20 cellular contexts compared by ENCODE assay signal in the genomic region with DNA sequence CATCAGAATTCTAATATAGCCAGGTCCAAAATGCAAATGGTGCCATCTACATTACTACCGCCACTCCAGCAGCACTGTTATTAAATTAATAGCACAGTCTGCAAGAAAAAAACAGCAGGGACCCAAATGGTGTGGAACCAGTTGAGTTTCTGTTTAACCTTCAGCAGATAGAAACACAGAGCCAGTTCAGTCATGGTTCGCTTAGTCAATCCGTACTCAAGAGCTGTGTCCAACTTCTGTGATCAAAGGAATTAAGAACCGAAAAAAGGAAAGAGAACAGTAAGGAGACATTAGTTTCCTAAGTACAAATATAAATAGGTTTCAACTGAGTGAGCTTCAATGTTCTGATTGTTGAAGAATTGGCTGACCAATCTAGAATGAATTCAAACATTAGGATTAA.
A peak's percentile ranks its signal among the peaks of the same experiment; 100 is the strongest.
DNase-seq lines count a peak whose midpoint lies in the region; ATAC-seq, FAIRE-seq and TF ChIP-seq lines count a peak whose summit lies in the region.
"Had no signal": no experiment of that assay in that cellular context is flagged by ENCODE, and none has a peak within 500 bp of the region (broad histone marks: within the 10 kb centered on the region; RNA-seq: fewer than 3 reads in every experiment).

No MANE protein-coding gene starts in this region.

- peak overlapping the region; percentile 84 for H2AFZ ChIP-seq in K562 (ENCODE audit: low read depth, low read length)
- no peak overlapping the region for H2AFZ ChIP-seq in trophoblast cell (ENCODE audit: insufficient read depth, low read length, poor library complexity)

- no peak overlapping the region; the same call in 1 of the 2 replicates for H3K4me2 ChIP-seq in K562 (ENCODE audit: insufficient read depth, low read length)
- no peak overlapping the region for H3K4me2 ChIP-seq in trophoblast cell (ENCODE audit: low read length)

- H3K9me1 ChIP-seq in K562 (ENCODE audit: control insufficient read depth, insufficient read depth, low read length), result no peaks in the 10 kb centered on the region

- no peaks in the 10 kb centered on the region for H3K27me3 Mint-ChIP-seq in activated CD4-positive, alpha-beta T cell treated with anti-CD3 and anti-CD28 coated beads, Interleukin-2, amount 10 ng/mL, durations not matched to agents 24 days and 14 days
- H3K27me3 Mint-ChIP-seq: activated naive CD8-positive, alpha-beta T cell treated with anti-CD3 and anti-CD28 coated beads, Interleukin-2, amount 10 ng/mL, durations not matched to agents 7 days and 5 days; naive thymus-derived CD8-positive, alpha-beta T cell; stimulated activated memory B cell treated with anti-CD40 and anti-IgM and Interleukin-4, amounts not matched to agents 10 μg/mL and 1 μg/mL and 100 μg/mL, for 72 hours had no signal

- peak; percentile 5 for DNase-seq in ACHN
- DNase-seq in DMS79 (lab: John Stamatoyannopoulos, UW), result peak; percentile 91
- no peak for DNase-seq in K562 (ENCODE audit: extremely low read depth in 1 of 4, low spot score in 3 of 4)
- DNase-seq in trophoblast cell, result no peak
- no peak for DNase-seq in activated CD4-positive, alpha-beta T cell treated with anti-CD3 and anti-CD28 coated beads, Interleukin-2, amount 10 ng/mL, durations not matched to agents 24 days and 14 days
- no peak for DNase-seq in 8988T
- DNase-seq: activated CD4-positive, alpha-beta T cell treated with anti-CD3 and anti-CD28 coated beads, Interleukin-2, amount 50 U/mL, for 4 hours; activated CD8-positive, alpha-beta memory T cell treated with anti-CD3 and anti-CD28 coated beads, Interleukin-2, amount 50 U/mL, for 48 hours; activated naive CD8-positive, alpha-beta T cell treated with anti-CD3 and anti-CD28 coated beads, Interleukin-2, amount 10 ng/mL, durations not matched to agents 7 days and 5 days; endodermal cell; GM23248; left lung; naive thymus-derived CD8-positive, alpha-beta T cell; NCI-H1092 treated with DMSO at 0.1 percent for 48 hours; NCI-H2081; NK-92 treated with Interleukin-12 subunit alpha and Interleukin-12 subunit beta, amount 100 ng/mL, for 24 hours; posterior cingulate gyrus had no signal

- no peak overlapping the region for H3K14ac ChIP-seq in trophoblast cell (ENCODE audit: low read length)

- H3K9me3 ChIP-seq in K562 (replicated peaks; ENCODE audit: control insufficient read depth, insufficient read depth, low read depth, low read length), result peaks cover 1% of the 10 kb centered on the region; the same call in 1 of the 2 replicates
- no peaks in the 10 kb centered on the region for H3K9me3 ChIP-seq in trophoblast cell (ENCODE audit: insufficient read depth, low read depth, low read length)
- H3K9me3 ChIP-seq: left lung had no signal

- no peaks in the 10 kb centered on the region for H3K36me3 ChIP-seq in K562 (ENCODE audit: control insufficient read depth, insufficient read depth, low read length)
- H3K36me3 ChIP-seq in trophoblast cell (ENCODE audit: control insufficient read depth in 1 of 2, insufficient read depth in 2 of 2, low read length in 2 of 2), result no peaks in the 10 kb centered on the region
- H3K36me3 ChIP-seq: left lung had no signal

- H3K79me1 ChIP-seq in trophoblast cell (ENCODE audit: low read length), result peaks cover 4% of the 10 kb centered on the region

- BruUV-seq in K562 (replicated peaks; lab: Mats Ljungman, UMichigan), result no TSS peak

- peak overlapping the region; percentile 8 for H4K91ac ChIP-seq in trophoblast cell (ENCODE audit: low read depth, low read length)

- H3K4ac ChIP-seq in trophoblast cell (ENCODE audit: low read depth, low read length), result no peak overlapping the region

- H3K36me3 Mint-ChIP-seq in activated CD4-positive, alpha-beta T cell treated with anti-CD3 and anti-CD28 coated beads, Interleukin-2, amount 10 ng/mL, durations not matched to agents 24 days and 14 days (ENCODE audit: low read depth), result no peaks in the 10 kb centered on the region
- H3K36me3 Mint-ChIP-seq: activated naive CD8-positive, alpha-beta T cell treated with anti-CD3 and anti-CD28 coated beads, Interleukin-2, amount 10 ng/mL, durations not matched to agents 7 days and 5 days; naive thymus-derived CD8-positive, alpha-beta T cell; stimulated activated memory B cell treated with anti-CD40 and anti-IgM and Interleukin-4, amounts not matched to agents 10 μg/mL and 1 μg/mL and 100 μg/mL, for 72 hours had no signal

- no peaks in the 10 kb centered on the region for H3K27me3 ChIP-seq in K562 (ENCODE audit: control insufficient read depth in 2 of 2, insufficient read depth in 2 of 2, low read length in 2 of 2)
- no peaks in the 10 kb centered on the region for H3K27me3 ChIP-seq in trophoblast cell (ENCODE audit: insufficient read depth, low read length)
- H3K27me3 ChIP-seq: left lung had no signal

- H3K79me2 ChIP-seq in K562 (ENCODE audit: control insufficient read depth, insufficient read depth, low read length) (no peaks in the 10 kb centered on the region), trophoblast cell (ENCODE audit: control insufficient read depth, insufficient read depth, low read length, poor library complexity) (no peaks in the 10 kb centered on the region)

- FAIRE-seq in K562 (lab: Jason Lieb, UNC), result no peak

- ATAC-seq in K562, result peak; percentile 65
- ATAC-seq in GM21528 (IDR thresholded peaks at IDR 0.05; ENCODE audit: low FRiP score, unreplicated experiment), result no peak
- ATAC-seq in GM18861 (IDR thresholded peaks at IDR 0.05; ENCODE audit: unreplicated experiment), result no peak
- ATAC-seq: left lung; naive thymus-derived CD8-positive, alpha-beta T cell; stimulated activated memory B cell treated with anti-CD40 and anti-IgM and Interleukin-4, amounts not matched to agents 10 μg/mL and 1 μg/mL and 100 μg/mL, for 72 hours had no signal

- H3K9ac ChIP-seq in K562 (ENCODE audit: insufficient read depth in 1 of 2, low read depth in 2 of 2, low read length in 2 of 2) (0 out of 4 replicates have a peak overlapping the region, but pooled peaks of 1 of the 2 experiments have one; percentile 8), trophoblast cell (ENCODE audit: low read length) (no peak overlapping the region)
- H3K9ac ChIP-seq: GM23248 had no signal

- no peak for TF ChIP-seq CTCF in K562 (IDR thresholded peaks at IDR 0.05 in 2 of 3, conservative IDR thresholded peaks at IDR 0.05 in 1 of 3; ENCODE audit: insufficient read depth in 2 of 3, low read depth in 1 of 3, low read length in 3 of 3)

- CTCF ChIA-PET in K562 (lab: Yijun Ruan, JAX; ENCODE audit: low intra/inter-chr PET ratio), result no interaction called here

- in situ Hi-C loops in ACHN (cut with HindIII; ENCODE audit: low pct_ligation_motif_present, low pct_unique_long_range_greater_than_20kb, low sequenced_read_pairs), result no loop called here
- in situ Hi-C loops in K562 (cut with MboI), result no loop called here

- POLR2A ChIA-PET in K562 (lab: Yijun Ruan, JAX), result no interaction called here

- no peak overlapping the region for H3K4me3 ChIP-seq in K562
- no peak overlapping the region for H3K4me3 ChIP-seq in trophoblast cell (ENCODE audit: low read depth, low read length)
- H3K4me3 ChIP-seq: GM23248, left lung had no signal

- H2AK5ac ChIP-seq in trophoblast cell (ENCODE audit: low read length), result no peak overlapping the region

- H4K12ac ChIP-seq in trophoblast cell (ENCODE audit: low read depth, low read length), result no peak overlapping the region

- peak overlapping the region; percentile 86 for H2BK120ac ChIP-seq in trophoblast cell (ENCODE audit: insufficient read depth, low read length, poor library complexity)

- H3K9me3 Mint-ChIP-seq in activated CD4-positive, alpha-beta T cell treated with anti-CD3 and anti-CD28 coated beads, Interleukin-2, amount 10 ng/mL, durations not matched to agents 24 days and 14 days, result no peaks in the 10 kb centered on the region
- H3K9me3 Mint-ChIP-seq: endodermal cell had no signal

- H4K8ac ChIP-seq in trophoblast cell (ENCODE audit: low read depth, low read length), result no peak overlapping the region

- H2BK12ac ChIP-seq in trophoblast cell (ENCODE audit: low read length), result peak overlapping the region; percentile 77

- no peaks in the 10 kb centered on the region for H3K4me1 Mint-ChIP-seq in activated CD4-positive, alpha-beta T cell treated with anti-CD3 and anti-CD28 coated beads, Interleukin-2, amount 10 ng/mL, durations not matched to agents 24 days and 14 days
- H3K4me1 Mint-ChIP-seq: activated naive CD8-positive, alpha-beta T cell treated with anti-CD3 and anti-CD28 coated beads, Interleukin-2, amount 10 ng/mL, durations not matched to agents 7 days and 5 days; naive thymus-derived CD8-positive, alpha-beta T cell; stimulated activated memory B cell treated with anti-CD40 and anti-IgM and Interleukin-4, amounts not matched to agents 10 μg/mL and 1 μg/mL and 100 μg/mL, for 72 hours had no signal

- H3K27ac ChIP-seq in K562 (ENCODE audit: extremely low read depth, low read depth, low read length) (peak overlapping the region; percentile 61), trophoblast cell (ENCODE audit: low read depth, low read length) (peak overlapping the region; percentile 67)
- H3K27ac ChIP-seq: GM23248, left lung had no signal

- H3K4me3 Mint-ChIP-seq in activated CD4-positive, alpha-beta T cell treated with anti-CD3 and anti-CD28 coated beads, Interleukin-2, amount 10 ng/mL, durations not matched to agents 24 days and 14 days, result no peak overlapping the region
- H3K4me3 Mint-ChIP-seq: activated naive CD8-positive, alpha-beta T cell treated with anti-CD3 and anti-CD28 coated beads, Interleukin-2, amount 10 ng/mL, durations not matched to agents 7 days and 5 days; endodermal cell; naive thymus-derived CD8-positive, alpha-beta T cell; stimulated activated memory B cell treated with anti-CD40 and anti-IgM and Interleukin-4, amounts not matched to agents 10 μg/mL and 1 μg/mL and 100 μg/mL, for 72 hours had no signal

- TF ChIP-seq POLR2A in K562 (conservative IDR thresholded peaks at IDR 0.05), result no peak

- no peak overlapping the region for H3K27ac Mint-ChIP-seq in activated CD4-positive, alpha-beta T cell treated with anti-CD3 and anti-CD28 coated beads, Interleukin-2, amount 10 ng/mL, durations not matched to agents 24 days and 14 days
- H3K27ac Mint-ChIP-seq: activated naive CD8-positive, alpha-beta T cell treated with anti-CD3 and anti-CD28 coated beads, Interleukin-2, amount 10 ng/mL, durations not matched to agents 7 days and 5 days; endodermal cell; naive thymus-derived CD8-positive, alpha-beta T cell; stimulated activated memory B cell treated with anti-CD40 and anti-IgM and Interleukin-4, amounts not matched to agents 10 μg/mL and 1 μg/mL and 100 μg/mL, for 72 hours had no signal

- no peaks in the 10 kb centered on the region for H4K20me1 ChIP-seq in K562 (replicated peaks; ENCODE audit: control insufficient read depth, insufficient read depth, low read length)

- no peaks in the 10 kb centered on the region for H3K4me1 ChIP-seq in K562 (replicated peaks in 1 of 2; ENCODE audit: control insufficient read depth in 2 of 2, insufficient read depth in 2 of 2, low read length in 2 of 2)
- H3K4me1 ChIP-seq in trophoblast cell (ENCODE audit: control insufficient read depth in 1 of 2, insufficient read depth in 2 of 2, low read length in 2 of 2), result peaks cover 0 to 4% of the 10 kb centered on the region in 2 experiments
- H3K4me1 ChIP-seq: left lung had no signal

- no peak for TF ChIP-seq RAD21 in K562 (CRISPR knock-in tag; conservative IDR thresholded peaks at IDR 0.05 in 1 of 2, IDR thresholded peaks at IDR 0.05 in 1 of 2)

- TF ChIP-seq EP300 in K562 (IDR thresholded peaks at IDR 0.05; ENCODE audit: low read length), result no peak

- intact Hi-C loops in K562 (cut with micrococcal nuclease), result no loop called here
- intact Hi-C loops in activated CD4-positive, alpha-beta T cell treated with anti-CD3 and anti-CD28 coated beads, Interleukin-2, amount 10 ng/mL, durations not matched to agents 24 days and 14 days (cut with micrococcal nuclease), result no loop called here

- peak overlapping the region; percentile 16 for H2BK5ac ChIP-seq in trophoblast cell (ENCODE audit: low read depth, low read length, poor library complexity)

- H3K18ac ChIP-seq in trophoblast cell (ENCODE audit: low read length), result no peak overlapping the region

- H3K23ac ChIP-seq in trophoblast cell (ENCODE audit: low read length), result no peak overlapping the region

- 9% methylated on average over 4 of the region's 4 CpGs for WGBS in K562 (ENCODE audit: insufficient coverage, low coverage, missing lambda C conversion rate)
- no CpG with 5 or more reads among the region's 4 CpGs for WGBS in trophoblast cell (ENCODE audit: extremely low coverage, insufficient coverage, insufficient read length)

Comparison
In these comparisons a context has a peak if more than half of its experiments do, and no peak if none do; other contexts are left out.
1. DNase-seq: peak in ACHN (single experiment) and DMS79 (single experiment); none in K562 (0 of 4), trophoblast cell (0 of 2), activated CD4-positive, alpha-beta T cell treated with anti-CD3 and anti-CD28 coated beads, Interleukin-2, amount 10 ng/mL, durations not matched to agents 24 days and 14 days (single experiment) and 8988T (single experiment).